13 cellular contexts compared by ENCODE assay signal in the genomic region with DNA sequence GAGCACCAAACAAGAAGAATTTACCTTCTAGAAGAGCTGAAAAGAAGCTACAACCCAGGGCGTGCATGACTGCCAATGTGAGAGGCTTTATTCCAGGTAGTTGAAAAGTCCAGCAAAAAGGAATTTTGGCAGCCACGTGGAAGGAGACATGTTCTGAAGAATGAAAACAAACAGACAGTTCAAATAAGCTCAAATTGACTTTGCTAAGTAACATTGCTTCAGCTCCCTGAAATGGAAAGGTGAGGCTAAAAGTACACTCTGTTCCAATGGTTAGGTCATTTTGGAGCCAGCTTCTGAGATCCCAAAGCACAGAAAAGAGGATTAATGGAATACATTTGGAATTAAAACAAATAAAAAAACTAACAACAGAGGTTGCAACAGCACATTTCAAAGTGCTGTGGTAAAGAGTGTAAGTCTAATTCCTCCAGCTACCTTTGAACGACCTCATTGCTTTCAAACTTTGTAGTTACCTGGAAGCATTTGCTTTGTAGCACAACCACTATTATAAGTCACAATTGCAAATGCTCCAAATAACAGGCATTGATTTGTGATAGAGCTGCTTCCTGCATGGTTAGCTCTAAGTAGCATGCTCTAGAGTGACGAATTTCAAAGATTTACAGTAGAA.
DNase-seq lines count a peak whose midpoint lies in the region; ATAC-seq, FAIRE-seq and TF ChIP-seq lines count a peak whose summit lies in the region.
"Had no signal": no experiment of that assay in that cellular context is flagged by ENCODE, and none has a peak within 500 bp of the region (broad histone marks: within the 10 kb centered on the region; RNA-seq: fewer than 3 reads in every experiment).

No MANE protein-coding gene starts in this region.

- CTCF ChIA-PET in OCI-LY7 (lab: Charles Lee; ENCODE audit: unreplicated experiment) = no interaction called here

- no peak overlapping the region for H3K4me3 Mint-ChIP-seq in astrocyte (ENCODE audit: unreplicated experiment)
- H3K4me3 Mint-ChIP-seq: CD8-positive, alpha-beta memory T cell; HFFc6 had no signal

- H3K27ac ChIP-seq in astrocyte (ENCODE audit: low read depth, low read length) = no peak overlapping the region
- H3K27ac ChIP-seq in OCI-LY7 (ENCODE audit: low read depth, low read length, poor library complexity, severe bottlenecking) = no peak overlapping the region
- H3K27ac ChIP-seq: BLaER1 had no signal

- BruUV-seq in OCI-LY7 (replicated peaks; lab: Mats Ljungman, UMichigan) = no TSS peak

- TF ChIP-seq CTCF in astrocyte (IDR thresholded peaks at IDR 0.05; ENCODE audit: insufficient read depth, low read depth, low read length) = no peak
- TF ChIP-seq CTCF in OCI-LY7 (conservative IDR thresholded peaks at IDR 0.05; ENCODE audit: low read length) = no peak

- H3K27me3 Mint-ChIP-seq in astrocyte (ENCODE audit: low read depth, unreplicated experiment) = no peaks in the 10 kb centered on the region

- no peak overlapping the region for H3K4me3 ChIP-seq in astrocyte (ENCODE audit: insufficient read depth, low read depth, low read length)
- no peak overlapping the region for H3K4me3 ChIP-seq in OCI-LY7 (ENCODE audit: low read depth, low read length, poor library complexity, severe bottlenecking)
- H3K4me3 ChIP-seq: BLaER1 had no signal

- H3K36me3 ChIP-seq in astrocyte (ENCODE audit: insufficient read depth, low read length) = no peaks in the 10 kb centered on the region
- H3K36me3 ChIP-seq in OCI-LY7 (ENCODE audit: insufficient read depth, low read length) = no peaks in the 10 kb centered on the region
- H3K36me3 ChIP-seq: BLaER1 had no signal

- H3K9me2 ChIP-seq in OCI-LY7 (ENCODE audit: insufficient read depth, low read length) = no peaks in the 10 kb centered on the region

- POLR2A ChIA-PET in OCI-LY7 (lab: Charles Lee) = no interaction called here

- H3K4me2 ChIP-seq in astrocyte (ENCODE audit: low read length) = no peak overlapping the region
- H3K4me2 ChIP-seq in OCI-LY7 (ENCODE audit: low read length) = no peak overlapping the region
- H3K4me2 ChIP-seq: BLaER1 had no signal

- FAIRE-seq in astrocyte (lab: Jason Lieb, UNC) = peak; percentile 20

- no peaks in the 10 kb centered on the region for H3K36me3 Mint-ChIP-seq in astrocyte (ENCODE audit: low read depth, unreplicated experiment)
- H3K36me3 Mint-ChIP-seq: CD8-positive, alpha-beta memory T cell had no signal

- H3K4me1 Mint-ChIP-seq in astrocyte (ENCODE audit: low read depth, unreplicated experiment) = no peaks in the 10 kb centered on the region
- H3K4me1 Mint-ChIP-seq: CD8-positive, alpha-beta memory T cell had no signal

- DNase-seq in astrocyte (ENCODE audit: low read depth) (no peak), left lobe of liver (ENCODE audit: low spot score) (peak; percentile 67), sciatic nerve (ENCODE audit: low spot score) (no peak), OCI-LY7 (ENCODE audit: low spot score) (no peak)
- no peak for DNase-seq in activated CD4-positive, alpha-beta T cell treated with anti-CD3 and anti-CD28 coated beads, Interleukin-2, amount 50 U/mL, for 4 hours
- DNase-seq: CD8-positive, alpha-beta memory T cell; DMS53; GF-D8; HCEC 1CT; HFFc6; IMR-90 had no signal

- H3K79me2 ChIP-seq in astrocyte (ENCODE audit: insufficient read depth, low read length) = no peaks in the 10 kb centered on the region
- H3K79me2 ChIP-seq in OCI-LY7 (ENCODE audit: insufficient read depth, low read depth, low read length) = no peaks in the 10 kb centered on the region

- intact Hi-C loops in sciatic nerve (cut with DNase I) (no loop called here), OCI-LY7 (cut with micrococcal nuclease; ENCODE audit: unreplicated experiment) (no loop called here)

- no peaks in the 10 kb centered on the region for H4K20me1 ChIP-seq in astrocyte (ENCODE audit: insufficient read depth, low read length)
- no peaks in the 10 kb centered on the region for H4K20me1 ChIP-seq in OCI-LY7 (ENCODE audit: insufficient read depth, low read length)
- H4K20me1 ChIP-seq: BLaER1 had no signal

- H3K9me3 ChIP-seq in astrocyte (ENCODE audit: insufficient read depth, low read depth, low read length) (no peaks in the 10 kb centered on the region), OCI-LY7 (ENCODE audit: low read length) (no peaks in the 10 kb centered on the region)
- H3K9me3 ChIP-seq: BLaER1 had no signal

- H3K9ac ChIP-seq in astrocyte (ENCODE audit: low read length) = no peak overlapping the region
- H3K9ac ChIP-seq: BLaER1 had no signal

- no peak overlapping the region for H2AFZ ChIP-seq in astrocyte (ENCODE audit: low read depth, low read length)
- no peak overlapping the region for H2AFZ ChIP-seq in OCI-LY7 (ENCODE audit: low read length)

- ATAC-seq in left lobe of liver = peak; percentile 86
- peak; percentile 28 for ATAC-seq in sciatic nerve
- ATAC-seq in HG02852 (IDR thresholded peaks at IDR 0.05; ENCODE audit: unreplicated experiment) = no peak

- no peak overlapping the region for H3K27ac Mint-ChIP-seq in astrocyte (ENCODE audit: unreplicated experiment)
- H3K27ac Mint-ChIP-seq: CD8-positive, alpha-beta memory T cell; HFFc6 had no signal

- H3K27me3 ChIP-seq in astrocyte (ENCODE audit: insufficient read depth, low read length) = no peaks in the 10 kb centered on the region

- no peaks in the 10 kb centered on the region for H3K9me3 Mint-ChIP-seq in astrocyte (ENCODE audit: unreplicated experiment)

- H3K4me1 ChIP-seq in astrocyte (ENCODE audit: insufficient read depth, low read length) (no peaks in the 10 kb centered on the region), OCI-LY7 (ENCODE audit: insufficient read depth, low read length, poor library complexity, severe bottlenecking) (no peaks in the 10 kb centered on the region)
- H3K4me1 ChIP-seq: BLaER1 had no signal
